2 cellular contexts compared by ENCODE assay signal in the genomic region with DNA sequence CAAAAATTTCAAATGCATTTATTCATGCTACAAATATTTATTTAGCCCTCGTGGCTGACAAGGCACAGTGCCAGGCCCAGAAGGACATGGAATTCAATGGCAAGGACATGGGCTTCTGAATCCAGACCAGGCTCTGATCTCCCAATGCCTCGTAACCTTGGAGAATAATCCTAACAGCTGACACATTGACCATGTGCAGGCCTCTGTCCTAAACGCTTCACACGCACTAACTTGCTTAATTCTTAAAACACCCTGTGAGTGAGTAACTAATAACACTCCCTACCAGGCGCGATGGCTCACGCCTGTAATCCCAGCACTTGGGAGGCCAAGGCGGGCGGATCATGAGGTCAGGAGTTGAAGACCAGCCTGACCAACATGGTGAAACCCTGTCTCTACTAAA.
TF ChIP-seq lines count a peak whose summit lies in the region.

No MANE protein-coding gene starts in this region.

TF ChIP-seq in IMR-90, 13 proteins besides CTCF, POLR2A, EP300 and RAD21 (continued from another document):
- TF ChIP-seq, protein P1, sequence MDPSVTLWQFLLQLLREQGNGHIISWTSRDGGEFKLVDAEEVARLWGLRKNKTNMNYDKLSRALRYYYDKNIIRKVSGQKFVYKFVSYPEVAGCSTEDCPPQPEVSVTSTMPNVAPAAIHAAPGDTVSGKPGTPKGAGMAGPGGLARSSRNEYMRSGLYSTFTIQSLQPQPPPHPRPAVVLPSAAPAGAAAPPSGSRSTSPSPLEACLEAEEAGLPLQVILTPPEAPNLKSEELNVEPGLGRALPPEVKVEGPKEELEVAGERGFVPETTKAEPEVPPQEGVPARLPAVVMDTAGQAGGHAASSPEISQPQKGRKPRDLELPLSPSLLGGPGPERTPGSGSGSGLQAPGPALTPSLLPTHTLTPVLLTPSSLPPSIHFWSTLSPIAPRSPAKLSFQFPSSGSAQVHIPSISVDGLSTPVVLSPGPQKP (IDR thresholded peaks at IDR 0.05; ENCODE audit: borderline replicate concordance, low read depth, low read length), result no peak
- TF ChIP-seq CEBPB (IDR thresholded peaks at IDR 0.05; ENCODE audit: low read depth, low read length) (no peak), CHD1 (IDR thresholded peaks at IDR 0.05; ENCODE audit: low read depth, low read length) (no peak), MAFK (IDR thresholded peaks at IDR 0.05; ENCODE audit: low read depth, low read length) (no peak), MXI1 (IDR thresholded peaks at IDR 0.05; ENCODE audit: borderline replicate concordance, low read depth, low read length) (no peak), NFE2L2 (IDR thresholded peaks at IDR 0.05; ENCODE audit: low read depth, low read length) (no peak), SMC3 (IDR thresholded peaks at IDR 0.05; ENCODE audit: low read depth, low read length) (no peak)
- TF ChIP-seq, protein P2, sequence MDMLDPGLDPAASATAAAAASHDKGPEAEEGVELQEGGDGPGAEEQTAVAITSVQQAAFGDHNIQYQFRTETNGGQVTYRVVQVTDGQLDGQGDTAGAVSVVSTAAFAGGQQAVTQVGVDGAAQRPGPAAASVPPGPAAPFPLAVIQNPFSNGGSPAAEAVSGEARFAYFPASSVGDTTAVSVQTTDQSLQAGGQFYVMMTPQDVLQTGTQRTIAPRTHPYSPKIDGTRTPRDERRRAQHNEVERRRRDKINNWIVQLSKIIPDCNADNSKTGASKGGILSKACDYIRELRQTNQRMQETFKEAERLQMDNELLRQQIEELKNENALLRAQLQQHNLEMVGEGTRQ (IDR thresholded peaks at IDR 0.05; ENCODE audit: low read depth, low read length), result no peak

TF ChIP-seq in WTC11, 78 proteins besides CTCF, POLR2A, EP300 and RAD21 (continued from another document):
- TF ChIP-seq, protein P3, sequence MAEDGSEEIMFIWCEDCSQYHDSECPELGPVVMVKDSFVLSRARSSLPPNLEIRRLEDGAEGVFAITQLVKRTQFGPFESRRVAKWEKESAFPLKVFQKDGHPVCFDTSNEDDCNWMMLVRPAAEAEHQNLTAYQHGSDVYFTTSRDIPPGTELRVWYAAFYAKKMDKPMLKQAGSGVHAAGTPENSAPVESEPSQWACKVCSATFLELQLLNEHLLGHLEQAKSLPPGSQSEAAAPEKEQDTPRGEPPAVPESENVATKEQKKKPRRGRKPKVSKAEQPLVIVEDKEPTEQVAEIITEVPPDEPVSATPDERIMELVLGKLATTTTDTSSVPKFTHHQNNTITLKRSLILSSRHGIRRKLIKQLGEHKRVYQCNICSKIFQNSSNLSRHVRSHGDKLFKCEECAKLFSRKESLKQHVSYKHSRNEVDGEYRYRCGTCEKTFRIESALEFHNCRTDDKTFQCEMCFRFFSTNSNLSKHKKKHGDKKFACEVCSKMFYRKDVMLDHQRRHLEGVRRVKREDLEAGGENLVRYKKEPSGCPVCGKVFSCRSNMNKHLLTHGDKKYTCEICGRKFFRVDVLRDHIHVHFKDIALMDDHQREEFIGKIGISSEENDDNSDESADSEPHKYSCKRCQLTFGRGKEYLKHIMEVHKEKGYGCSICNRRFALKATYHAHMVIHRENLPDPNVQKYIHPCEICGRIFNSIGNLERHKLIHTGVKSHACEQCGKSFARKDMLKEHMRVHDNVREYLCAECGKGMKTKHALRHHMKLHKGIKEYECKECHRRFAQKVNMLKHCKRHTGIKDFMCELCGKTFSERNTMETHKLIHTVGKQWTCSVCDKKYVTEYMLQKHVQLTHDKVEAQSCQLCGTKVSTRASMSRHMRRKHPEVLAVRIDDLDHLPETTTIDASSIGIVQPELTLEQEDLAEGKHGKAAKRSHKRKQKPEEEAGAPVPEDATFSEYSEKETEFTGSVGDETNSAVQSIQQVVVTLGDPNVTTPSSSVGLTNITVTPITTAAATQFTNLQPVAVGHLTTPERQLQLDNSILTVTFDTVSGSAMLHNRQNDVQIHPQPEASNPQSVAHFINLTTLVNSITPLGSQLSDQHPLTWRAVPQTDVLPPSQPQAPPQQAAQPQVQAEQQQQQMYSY (CRISPR knock-in tag; IDR thresholded peaks at IDR 0.05), result no peak
- TF ChIP-seq RORB (CRISPR knock-in tag; IDR thresholded peaks at IDR 0.05) (no peak), SMAD3 (CRISPR knock-in tag; IDR thresholded peaks at IDR 0.05; ENCODE audit: borderline replicate concordance) (no peak), KAT7 (CRISPR knock-in tag; IDR thresholded peaks at IDR 0.05; ENCODE audit: borderline replicate concordance) (no peak), JAZF1 (CRISPR knock-in tag; IDR thresholded peaks at IDR 0.05) (no peak), ZNF423 (CRISPR knock-in tag; IDR thresholded peaks at IDR 0.05) (no peak), ATF1 (CRISPR knock-in tag; IDR thresholded peaks at IDR 0.05) (no peak), TEAD1 (CRISPR knock-in tag; IDR thresholded peaks at IDR 0.05) (no peak), ESRRA (CRISPR knock-in tag; IDR thresholded peaks at IDR 0.05; ENCODE audit: borderline replicate concordance) (no peak)
- TF ChIP-seq, protein P4, sequence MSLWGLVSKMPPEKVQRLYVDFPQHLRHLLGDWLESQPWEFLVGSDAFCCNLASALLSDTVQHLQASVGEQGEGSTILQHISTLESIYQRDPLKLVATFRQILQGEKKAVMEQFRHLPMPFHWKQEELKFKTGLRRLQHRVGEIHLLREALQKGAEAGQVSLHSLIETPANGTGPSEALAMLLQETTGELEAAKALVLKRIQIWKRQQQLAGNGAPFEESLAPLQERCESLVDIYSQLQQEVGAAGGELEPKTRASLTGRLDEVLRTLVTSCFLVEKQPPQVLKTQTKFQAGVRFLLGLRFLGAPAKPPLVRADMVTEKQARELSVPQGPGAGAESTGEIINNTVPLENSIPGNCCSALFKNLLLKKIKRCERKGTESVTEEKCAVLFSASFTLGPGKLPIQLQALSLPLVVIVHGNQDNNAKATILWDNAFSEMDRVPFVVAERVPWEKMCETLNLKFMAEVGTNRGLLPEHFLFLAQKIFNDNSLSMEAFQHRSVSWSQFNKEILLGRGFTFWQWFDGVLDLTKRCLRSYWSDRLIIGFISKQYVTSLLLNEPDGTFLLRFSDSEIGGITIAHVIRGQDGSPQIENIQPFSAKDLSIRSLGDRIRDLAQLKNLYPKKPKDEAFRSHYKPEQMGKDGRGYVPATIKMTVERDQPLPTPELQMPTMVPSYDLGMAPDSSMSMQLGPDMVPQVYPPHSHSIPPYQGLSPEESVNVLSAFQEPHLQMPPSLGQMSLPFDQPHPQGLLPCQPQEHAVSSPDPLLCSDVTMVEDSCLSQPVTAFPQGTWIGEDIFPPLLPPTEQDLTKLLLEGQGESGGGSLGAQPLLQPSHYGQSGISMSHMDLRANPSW (CRISPR knock-in tag; conservative IDR thresholded peaks at IDR 0.05; ENCODE audit: low read depth), result no peak
- TF ChIP-seq, protein P5, sequence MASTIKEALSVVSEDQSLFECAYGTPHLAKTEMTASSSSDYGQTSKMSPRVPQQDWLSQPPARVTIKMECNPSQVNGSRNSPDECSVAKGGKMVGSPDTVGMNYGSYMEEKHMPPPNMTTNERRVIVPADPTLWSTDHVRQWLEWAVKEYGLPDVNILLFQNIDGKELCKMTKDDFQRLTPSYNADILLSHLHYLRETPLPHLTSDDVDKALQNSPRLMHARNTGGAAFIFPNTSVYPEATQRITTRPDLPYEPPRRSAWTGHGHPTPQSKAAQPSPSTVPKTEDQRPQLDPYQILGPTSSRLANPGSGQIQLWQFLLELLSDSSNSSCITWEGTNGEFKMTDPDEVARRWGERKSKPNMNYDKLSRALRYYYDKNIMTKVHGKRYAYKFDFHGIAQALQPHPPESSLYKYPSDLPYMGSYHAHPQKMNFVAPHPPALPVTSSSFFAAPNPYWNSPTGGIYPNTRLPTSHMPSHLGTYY (CRISPR knock-in tag; IDR thresholded peaks at IDR 0.05), result no peak
- TF ChIP-seq, protein P6, sequence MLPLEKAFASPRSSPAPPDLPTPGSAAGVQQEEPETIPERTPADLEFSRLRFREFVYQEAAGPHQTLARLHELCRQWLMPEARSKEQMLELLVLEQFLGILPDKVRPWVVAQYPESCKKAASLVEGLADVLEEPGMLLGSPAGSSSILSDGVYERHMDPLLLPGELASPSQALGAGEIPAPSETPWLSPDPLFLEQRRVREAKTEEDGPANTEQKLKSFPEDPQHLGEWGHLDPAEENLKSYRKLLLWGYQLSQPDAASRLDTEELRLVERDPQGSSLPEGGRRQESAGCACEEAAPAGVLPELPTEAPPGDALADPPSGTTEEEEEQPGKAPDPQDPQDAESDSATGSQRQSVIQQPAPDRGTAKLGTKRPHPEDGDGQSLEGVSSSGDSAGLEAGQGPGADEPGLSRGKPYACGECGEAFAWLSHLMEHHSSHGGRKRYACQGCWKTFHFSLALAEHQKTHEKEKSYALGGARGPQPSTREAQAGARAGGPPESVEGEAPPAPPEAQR (CRISPR knock-in tag; IDR thresholded peaks at IDR 0.05), result no peak
- TF ChIP-seq, protein P7, sequence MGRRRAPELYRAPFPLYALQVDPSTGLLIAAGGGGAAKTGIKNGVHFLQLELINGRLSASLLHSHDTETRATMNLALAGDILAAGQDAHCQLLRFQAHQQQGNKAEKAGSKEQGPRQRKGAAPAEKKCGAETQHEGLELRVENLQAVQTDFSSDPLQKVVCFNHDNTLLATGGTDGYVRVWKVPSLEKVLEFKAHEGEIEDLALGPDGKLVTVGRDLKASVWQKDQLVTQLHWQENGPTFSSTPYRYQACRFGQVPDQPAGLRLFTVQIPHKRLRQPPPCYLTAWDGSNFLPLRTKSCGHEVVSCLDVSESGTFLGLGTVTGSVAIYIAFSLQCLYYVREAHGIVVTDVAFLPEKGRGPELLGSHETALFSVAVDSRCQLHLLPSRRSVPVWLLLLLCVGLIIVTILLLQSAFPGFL (CRISPR knock-in tag; IDR thresholded peaks at IDR 0.05; ENCODE audit: borderline replicate concordance), result no peak
